9 cellular contexts compared by ENCODE assay signal in the genomic region with DNA sequence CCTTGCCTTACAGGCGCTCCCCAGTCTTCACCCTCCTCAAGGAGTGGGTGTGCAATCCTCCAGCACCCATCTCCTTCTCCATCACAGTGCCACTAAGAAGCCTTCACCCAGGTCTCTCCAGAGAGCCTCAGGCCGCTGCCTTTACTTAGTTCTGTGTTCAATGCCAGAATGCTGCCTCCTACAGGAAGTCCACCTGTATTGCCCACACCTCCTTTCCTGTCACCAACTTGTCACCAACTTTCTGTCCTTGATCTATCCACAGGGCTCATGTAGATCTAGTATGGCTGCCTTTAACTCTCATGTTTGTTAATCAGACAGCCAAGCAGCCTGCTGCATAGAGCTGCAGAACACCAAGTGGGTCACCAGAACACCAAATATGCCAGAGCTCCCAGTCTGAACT. TPM values are rescaled to one million over a fixed set of nuclear protein-coding genes. Genes with fewer than 3 reads are reported as not detected.
DNase-seq lines count a peak whose midpoint lies in the region; ATAC-seq and FAIRE-seq lines count a peak whose summit lies in the region.
"Had no signal": no experiment of that assay in that cellular context is flagged by ENCODE, and none has a peak within 500 bp of the region (broad histone marks: within the 10 kb centered on the region; RNA-seq: fewer than 3 reads in every experiment).

No MANE protein-coding gene starts in this region.

- no peak overlapping the region for H3K4me2 ChIP-seq in mesendoderm (ENCODE audit: low read length)

- H3K18ac ChIP-seq in mesendoderm (ENCODE audit: low read length), result no peak overlapping the region

- H3K4me3 Mint-ChIP-seq in activated T-cell treated with anti-CD3 and anti-CD28 coated beads, Interleukin-2, amount 50 U/mL, for 72 hours, result peak overlapping the region; percentile 80 to 83

- H3K27me3 Mint-ChIP-seq in activated T-cell treated with anti-CD3 and anti-CD28 coated beads, Interleukin-2, amount 50 U/mL, for 72 hours (ENCODE audit: low read depth), result no peaks in the 10 kb centered on the region

- H3K4me1 Mint-ChIP-seq in activated T-cell treated with anti-CD3 and anti-CD28 coated beads, Interleukin-2, amount 50 U/mL, for 72 hours (ENCODE audit: low read depth), result peaks cover 84% of the 10 kb centered on the region

- FAIRE-seq in HTR-8/SVneo (lab: Jason Lieb, UNC), result peak; percentile 20

- DNase-seq in CMK (ENCODE audit: low read depth) (peak; percentile 63), HTR-8/SVneo (ENCODE audit: insufficient read length, low spot score) (no peak), mesendoderm (peak; percentile 70), ecto neural progenitor cell (ENCODE audit: low spot score) (no peak), SHP77 (lab: John Stamatoyannopoulos, UW) (no peak)
- DNase-seq in activated T-cell treated with anti-CD3 and anti-CD28 coated beads, Interleukin-2, amount 50 U/mL, for 72 hours, result peak; percentile 57
- DNase-seq: effector CD8-positive, alpha-beta T cell had no signal

- no peak overlapping the region for H3K4ac ChIP-seq in mesendoderm (ENCODE audit: low read depth, low read length)

- H3K56ac ChIP-seq in mesendoderm (ENCODE audit: low read length), result no peak overlapping the region

- no CpG with 5 or more reads among the region's 2 CpGs for WGBS in mesendoderm (ENCODE audit: extremely low coverage, insufficient coverage, low lambda C conversion rate)

- H4K8ac ChIP-seq in mesendoderm (ENCODE audit: low read depth, low read length), result no peak overlapping the region

- H3K27ac ChIP-seq in mesendoderm (ENCODE audit: low read depth, low read length), result no peak overlapping the region

- H2AK5ac ChIP-seq in mesendoderm (ENCODE audit: low read length), result no peak overlapping the region

- peak overlapping the region; percentile 88 for H3K27ac Mint-ChIP-seq in activated T-cell treated with anti-CD3 and anti-CD28 coated beads, Interleukin-2, amount 50 U/mL, for 72 hours

- peaks cover 8 to 9% of the 10 kb centered on the region in 2 donors for H3K36me3 Mint-ChIP-seq in activated T-cell treated with anti-CD3 and anti-CD28 coated beads, Interleukin-2, amount 50 U/mL, for 72 hours (ENCODE audit: insufficient read depth in 2 of 2)

- H2BK5ac ChIP-seq in mesendoderm (ENCODE audit: low read length), result no peak overlapping the region

- H3K23ac ChIP-seq in mesendoderm (ENCODE audit: low read length), result no peak overlapping the region

- H2BK15ac ChIP-seq in mesendoderm (replicated peaks; ENCODE audit: low read depth), result no peak overlapping the region

- H2BK120ac ChIP-seq in mesendoderm (ENCODE audit: low read depth, low read length), result no peak overlapping the region

- no peaks in the 10 kb centered on the region for H3K27me3 ChIP-seq in mesendoderm (ENCODE audit: insufficient read depth, low read length, poor library complexity)

- peak; percentile 28 to 31 for ATAC-seq in activated T-cell treated with anti-CD3 and anti-CD28 coated beads, Interleukin-2, amount 50 U/mL, for 72 hours (replicated peaks in 1 of 2)
- no peak for ATAC-seq in HG03280 (IDR thresholded peaks at IDR 0.05; ENCODE audit: unreplicated experiment)
- ATAC-seq in GM21423 (IDR thresholded peaks at IDR 0.05; ENCODE audit: unreplicated experiment), result no peak

- H3K4me3 ChIP-seq in mesendoderm (ENCODE audit: low read length), result no peak overlapping the region

- no peaks in the 10 kb centered on the region for H3K36me3 ChIP-seq in mesendoderm (ENCODE audit: control insufficient read depth, insufficient read depth, low read length)

- no peak overlapping the region for H3K9ac ChIP-seq in mesendoderm (ENCODE audit: low read length)

- H4K5ac ChIP-seq in mesendoderm (ENCODE audit: low read length), result no peak overlapping the region

- no peaks in the 10 kb centered on the region for H3K79me2 ChIP-seq in mesendoderm (ENCODE audit: control insufficient read depth, insufficient read depth, low read length)

- H3K9me3 Mint-ChIP-seq in activated T-cell treated with anti-CD3 and anti-CD28 coated beads, Interleukin-2, amount 50 U/mL, for 72 hours, result no peaks in the 10 kb centered on the region

- peaks cover 3% of the 10 kb centered on the region for H3K4me1 ChIP-seq in mesendoderm (ENCODE audit: control insufficient read depth, low read depth, low read length)

- no peaks in the 10 kb centered on the region for H3K79me1 ChIP-seq in mesendoderm (ENCODE audit: low read length)

RNA-seq across cellular contexts. Expression of a gene that starts 0.5 kb away (rescaled TPM):
- 10 to 100 TPM; 24.6 to 27.0 TPM for total RNA-seq in activated T-cell treated with anti-CD3 and anti-CD28 coated beads, Interleukin-2, amount 50 U/mL, for 72 hours
- polyA plus RNA-seq in mesendoderm (2013, experiment 1 of 2), result 0.04 TPM
- not detected for polyA plus RNA-seq in mesendoderm (2013, experiment 2 of 2)

RNA-seq across cellular contexts. Expression of a gene that starts 3.3 kb away (rescaled TPM):
- 10 to 100 TPM; 43.4 to 61.8 TPM for total RNA-seq in activated T-cell treated with anti-CD3 and anti-CD28 coated beads, Interleukin-2, amount 50 U/mL, for 72 hours
- 0.18 TPM for polyA plus RNA-seq in mesendoderm (2013, experiment 1 of 2)
- not detected for polyA plus RNA-seq in mesendoderm (2013, experiment 2 of 2)

RNA-seq across cellular contexts. Expression of a gene that starts 7.3 kb away (rescaled TPM):
- total RNA-seq in activated T-cell treated with anti-CD3 and anti-CD28 coated beads, Interleukin-2, amount 50 U/mL, for 72 hours, result 10 to 100 TPM; 15.0 to 24.7 TPM
- not detected for polyA plus RNA-seq in mesendoderm (2013, experiment 1 of 2)
- 0.06 TPM for polyA plus RNA-seq in mesendoderm (2013, experiment 2 of 2)

RNA-seq across cellular contexts. Expression of a gene that starts 10.2 kb away (rescaled TPM):
- 10 to 100 TPM; 30.7 to 57.8 TPM for total RNA-seq in activated T-cell treated with anti-CD3 and anti-CD28 coated beads, Interleukin-2, amount 50 U/mL, for 72 hours
- 0.04 TPM for polyA plus RNA-seq in mesendoderm (2013, experiment 1 of 2)
- polyA plus RNA-seq in mesendoderm (2013, experiment 2 of 2), result 0.03 TPM

RNA-seq across cellular contexts. Expression of a gene that starts 13.4 kb away (rescaled TPM):
- total RNA-seq in activated T-cell treated with anti-CD3 and anti-CD28 coated beads, Interleukin-2, amount 50 U/mL, for 72 hours, result 100 to 1,000 TPM in 1 of 2 donors, 10 to 100 TPM in 1; 77.2 to 110 TPM
- 0.03 TPM for polyA plus RNA-seq in mesendoderm (2013, experiment 1 of 2)
- polyA plus RNA-seq in mesendoderm (2013, experiment 2 of 2), result not detected

Comparison
In these comparisons a context has a peak if more than half of its experiments do, and no peak if none do; other contexts are left out.
1. DNase-seq: peak in CMK (single experiment), activated T-cell treated with anti-CD3 and anti-CD28 coated beads, Interleukin-2, amount 50 U/mL, for 72 hours (2 of 2) and mesendoderm (single experiment); none in HTR-8/SVneo (single experiment), ecto neural progenitor cell (single experiment) and SHP77 (0 of 2).
2. ATAC-seq: peak in activated T-cell treated with anti-CD3 and anti-CD28 coated beads, Interleukin-2, amount 50 U/mL, for 72 hours (2 of 2); none in HG03280 (single experiment) and GM21423 (single experiment).